ENCODE assay signal across 11 cellular contexts in the genomic region with DNA sequence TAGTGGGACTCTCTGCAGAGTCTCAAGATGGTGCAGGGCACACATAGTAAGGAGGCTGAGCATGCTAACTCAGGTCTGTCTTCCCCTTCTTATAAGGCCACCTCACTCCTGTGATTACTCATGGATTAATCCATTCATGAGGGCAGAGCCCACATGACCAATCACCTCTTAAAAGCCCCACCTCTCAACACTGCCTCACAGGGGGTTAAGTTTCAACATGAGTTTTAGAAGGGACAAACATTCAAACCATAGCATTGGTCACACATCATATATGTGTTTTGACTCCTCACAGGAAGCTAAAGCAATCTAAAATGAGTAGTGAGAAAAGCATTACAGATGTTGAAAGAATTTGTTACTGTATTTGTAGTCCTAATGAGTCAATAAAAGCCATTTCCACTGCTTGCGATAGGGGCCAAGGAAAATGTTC. TPM values are rescaled to one million over a fixed set of nuclear protein-coding genes. Genes with fewer than 3 reads are reported as not detected.
DNase-seq lines count a peak whose midpoint lies in the region; ATAC-seq and TF ChIP-seq lines count a peak whose summit lies in the region.
"Had no signal": no experiment of that assay in that cellular context is flagged by ENCODE, and none has a peak within 500 bp of the region (broad histone marks: within the 10 kb centered on the region; RNA-seq: fewer than 3 reads in every experiment).

No MANE protein-coding gene starts in this region.

- H3K14ac ChIP-seq in mesenchymal stem cell (ENCODE audit: low read length in 2 of 2) = no peak overlapping the region

- ATAC-seq in HG02852 (IDR thresholded peaks at IDR 0.05; ENCODE audit: unreplicated experiment) (peak; percentile 88), body of pancreas (no peak), GM18519 (IDR thresholded peaks at IDR 0.05; ENCODE audit: low FRiP score, unreplicated experiment) (no peak), GM18505 (IDR thresholded peaks at IDR 0.05; ENCODE audit: unreplicated experiment) (no peak)

- WGBS in mesenchymal stem cell = no CpG with 5 or more reads among the region's 1 CpG
- WGBS in body of pancreas, 2 donors = 96 to 100% methylated on average over 1 of the region's 1 CpG

- no peak overlapping the region for H2BK120ac ChIP-seq in mesenchymal stem cell (ENCODE audit: low read depth, low read length)

- H2BK12ac ChIP-seq in mesenchymal stem cell (ENCODE audit: low read length in 2 of 2) = no peak overlapping the region

- no peak overlapping the region for H3K27ac ChIP-seq in mesenchymal stem cell (ENCODE audit: low read length, poor library complexity, severe bottlenecking)
- H3K27ac ChIP-seq in body of pancreas = no peak overlapping the region

- H3K4me2 ChIP-seq in mesenchymal stem cell (ENCODE audit: low read length, poor library complexity, severe bottlenecking) = no peak overlapping the region

- H3K18ac ChIP-seq in mesenchymal stem cell (ENCODE audit: low read depth in 1 of 2, low read length in 2 of 2) = no peak overlapping the region

- TF ChIP-seq POLR2A in body of pancreas (IDR thresholded peaks at IDR 0.05) = no peak
- no peak for TF ChIP-seq POLR2A in GM18505 (IDR thresholded peaks at IDR 0.05; ENCODE audit: borderline replicate concordance, extremely low read depth, insufficient read depth, insufficient read length)

- H2BK15ac ChIP-seq in mesenchymal stem cell (ENCODE audit: low read depth, poor library complexity, severe bottlenecking) = no peak overlapping the region

- H3K4ac ChIP-seq in mesenchymal stem cell (ENCODE audit: low read depth in 1 of 2, low read length in 2 of 2) = no peak overlapping the region

- H3K4me3 ChIP-seq in mesenchymal stem cell (ENCODE audit: insufficient read depth in 1 of 2, low read depth in 1 of 2, low read length in 2 of 2) = no peak overlapping the region
- no peak overlapping the region for H3K4me3 ChIP-seq in body of pancreas
- H3K4me3 ChIP-seq: HAP-1 had no signal

- no peak overlapping the region for H2AK5ac ChIP-seq in mesenchymal stem cell (ENCODE audit: low read length, severe bottlenecking)

- H3K27me3 ChIP-seq in mesenchymal stem cell (ENCODE audit: control insufficient read depth in 1 of 2, insufficient read depth in 1 of 2, low read length in 2 of 2) (no peaks in the 10 kb centered on the region), body of pancreas (no peaks in the 10 kb centered on the region)

- no peak overlapping the region for H4K91ac ChIP-seq in mesenchymal stem cell (ENCODE audit: low read length)

- H2BK5ac ChIP-seq in mesenchymal stem cell (ENCODE audit: low read depth, low read length, poor library complexity, severe bottlenecking) = no peak overlapping the region

- no peaks in the 10 kb centered on the region for H3K9me3 ChIP-seq in mesenchymal stem cell (ENCODE audit: control insufficient read depth, low read length)
- no peaks in the 10 kb centered on the region for H3K9me3 ChIP-seq in body of pancreas
- H3K9me3 ChIP-seq: HAP-1 had no signal

- peaks cover 1% of the 10 kb centered on the region for H3K4me1 ChIP-seq in mesenchymal stem cell (ENCODE audit: control insufficient read depth, insufficient read depth, low read depth, low read length)
- no peaks in the 10 kb centered on the region for H3K4me1 ChIP-seq in body of pancreas
- H3K4me1 ChIP-seq: HAP-1 had no signal

- H3K36me3 ChIP-seq in mesenchymal stem cell (ENCODE audit: control insufficient read depth in 1 of 2, insufficient read depth in 2 of 2, low read depth in 1 of 2, low read length in 2 of 2) = peaks cover 0 to 29% of the 10 kb centered on the region in 2 experiments
- H3K36me3 ChIP-seq in body of pancreas (replicated peaks in 1 of 2; ENCODE audit: insufficient read depth in 1 of 2, low read depth in 2 of 2) = no peaks in the 10 kb centered on the region
- H3K36me3 ChIP-seq: HAP-1 had no signal

- no peak overlapping the region for H4K8ac ChIP-seq in mesenchymal stem cell (ENCODE audit: low read length)

- no peak for TF ChIP-seq CTCF in body of pancreas (IDR thresholded peaks at IDR 0.05)

- intact Hi-C loops in body of pancreas (cut with DNase I) = no loop called here

- peak overlapping the region; percentile 46 for H3K9ac ChIP-seq in mesenchymal stem cell (ENCODE audit: low read length)

- no peak overlapping the region for H2AFZ ChIP-seq in mesenchymal stem cell (ENCODE audit: low read depth, low read length)

- DNase-seq in ELR (ENCODE audit: low read depth) (peak; percentile 77), astrocyte of the hippocampus (ENCODE audit: low read depth, low spot score) (peak; percentile 63), mesenchymal stem cell (peak; percentile 91), HUDEP-2 (lab: John Stamatoyannopoulos, UW; ENCODE audit: unreplicated experiment in 76 of 76) (no peak), body of pancreas (no peak)
- DNase-seq: activated CD4-positive, alpha-beta T cell treated with anti-CD3 and anti-CD28 coated beads, Interleukin-2, amount 10 ng/mL, durations not matched to agents 7 days and 5 days; SHP77 had no signal

- H3K79me1 ChIP-seq in mesenchymal stem cell (replicated peaks; ENCODE audit: low read length, poor library complexity, severe bottlenecking) = no peaks in the 10 kb centered on the region

- H3K23ac ChIP-seq in mesenchymal stem cell (ENCODE audit: low read length in 2 of 2) = no peak overlapping the region

RNA-seq across cellular contexts. Expression of gene DTNA, which starts 57.5 kb away (rescaled TPM):
- polyA plus RNA-seq in mesenchymal stem cell (2013, experiment 1 of 2) = 7.9 TPM
- 7.4 TPM for polyA plus RNA-seq in mesenchymal stem cell (2013, experiment 2 of 2)
- total RNA-seq in body of pancreas = 10 to 100 TPM; 31.0 to 32.2 TPM
- total RNA-seq: activated CD4-positive, alpha-beta T cell treated with anti-CD3 and anti-CD28 coated beads, Interleukin-2, amount 10 ng/mL, durations not matched to agents 7 days and 5 days had no signal

Comparison
In these comparisons a context has a peak if more than half of its experiments do, and no peak if none do; other contexts are left out.
1. DNase-seq: peak in ELR (single experiment), astrocyte of the hippocampus (single experiment) and mesenchymal stem cell (single experiment); none in HUDEP-2 (0 of 76) and body of pancreas (0 of 4).